Comparison of ENCODE assay signal across 34 cellular contexts in genomic region chr15:77649019-77649418, GRCh38. TPM values are rescaled to one million over a fixed set of nuclear protein-coding genes. Genes with fewer than 3 reads are reported as not detected.
"Had no signal": no experiment of that assay in that cellular context is flagged by ENCODE, and none has a peak within 500 bp of the region (broad histone marks: within the 10 kb centered on the region; RNA-seq: fewer than 3 reads in every experiment).

No MANE protein-coding gene starts in this region.

- H3K9me3 Mint-ChIP-seq: activated CD4-positive, alpha-beta T cell treated with anti-CD3 and anti-CD28 coated beads, Interleukin-2, amount 10 ng/mL, durations not matched to agents 24 days and 14 days; activated naive CD4-positive, alpha-beta T cell treated with anti-CD3 and anti-CD28 coated beads, Interleukin-2, amount 50 U/mL, for 72 hours; activated naive CD8-positive, alpha-beta T cell treated with anti-CD3 and anti-CD28 coated beads, Interleukin-2, amount 10 ng/mL, durations not matched to agents 7 days and 5 days; activated T-helper 2 cell treated with anti-CD3 and anti-CD28 coated beads, Interferon-gamma antibody, Interleukin-2, Interleukin-4, amounts not matched to agents 10 μg/mL and 5 μg/mL and 100 μg/mL, durations not matched to agents 14 hours and 24 hours and 36 hours had no signal

- H3K27ac Mint-ChIP-seq: activated B cell treated with CpG ODN at 0.5 μM for 24 hours; activated CD4-positive, alpha-beta memory T cell treated with anti-CD3 and anti-CD28 coated beads for 36 hours; activated CD4-positive, alpha-beta T cell treated with anti-CD3 and anti-CD28 coated beads for 36 hours; activated CD4-positive, alpha-beta T cell treated with anti-CD3 and anti-CD28 coated beads, Interleukin-2, amount 10 ng/mL, durations not matched to agents 24 days and 14 days; activated CD8-positive, alpha-beta memory T cell treated with anti-CD3 and anti-CD28 coated beads, Interleukin-2, amount 10 ng/mL, durations not matched to agents 7 days and 5 days; activated CD8-positive, alpha-beta T cell treated with anti-CD3 and anti-CD28 coated beads, Interleukin-2, amount 10 ng/mL, durations not matched to agents 7 days and 5 days; activated naive CD4-positive, alpha-beta T cell treated with anti-CD3 and anti-CD28 coated beads, Interleukin-2, amount 10 ng/mL, durations not matched to agents 7 days and 5 days; activated naive CD4-positive, alpha-beta T cell treated with anti-CD3 and anti-CD28 coated beads, Interleukin-2, amount 50 U/mL, for 72 hours; activated naive CD8-positive, alpha-beta T cell treated with anti-CD3 and anti-CD28 coated beads, Interleukin-2, amount 10 ng/mL, durations not matched to agents 7 days and 5 days; activated T-helper 1 cell treated with anti-CD3 and anti-CD28 coated beads, Interleukin-12 subunit alpha, Interleukin-12 subunit beta, Interleukin-2, Interleukin-4 antibody, amounts not matched to agents 30 ng/mL and 10 ng/mL and 1 ng/mL, durations not matched to agents 14 hours and 24 hours and 36 hours; activated T-helper 2 cell treated with anti-CD3 and anti-CD28 coated beads, Interferon-gamma antibody, Interleukin-2, Interleukin-4, amounts not matched to agents 10 μg/mL and 5 μg/mL and 100 μg/mL, durations not matched to agents 14 hours and 24 hours and 36 hours; brain had no signal

- H3K36me3 Mint-ChIP-seq: activated CD4-positive, alpha-beta memory T cell treated with anti-CD3 and anti-CD28 coated beads for 36 hours; activated CD8-positive, alpha-beta memory T cell treated with anti-CD3 and anti-CD28 coated beads, Interleukin-2, amount 10 ng/mL, durations not matched to agents 7 days and 5 days; activated naive CD4-positive, alpha-beta T cell treated with anti-CD3 and anti-CD28 coated beads, Interleukin-2, amount 10 ng/mL, durations not matched to agents 7 days and 5 days; activated naive CD4-positive, alpha-beta T cell treated with anti-CD3 and anti-CD28 coated beads, Interleukin-2, amount 50 U/mL, for 72 hours; activated naive CD8-positive, alpha-beta T cell treated with anti-CD3 and anti-CD28 coated beads, Interleukin-2, amount 10 ng/mL, durations not matched to agents 7 days and 5 days had no signal

- H3K4me3 Mint-ChIP-seq: activated B cell treated with CpG ODN at 0.5 μM for 24 hours; activated CD4-positive, alpha-beta memory T cell treated with anti-CD3 and anti-CD28 coated beads for 36 hours; activated CD4-positive, alpha-beta T cell treated with anti-CD3 and anti-CD28 coated beads for 36 hours; activated CD4-positive, alpha-beta T cell treated with anti-CD3 and anti-CD28 coated beads, Interleukin-2, amount 10 ng/mL, durations not matched to agents 24 days and 14 days; activated CD8-positive, alpha-beta memory T cell treated with anti-CD3 and anti-CD28 coated beads, Interleukin-2, amount 10 ng/mL, durations not matched to agents 7 days and 5 days; activated CD8-positive, alpha-beta T cell treated with anti-CD3 and anti-CD28 coated beads, Interleukin-2, amount 10 ng/mL, durations not matched to agents 7 days and 5 days; activated naive CD4-positive, alpha-beta T cell treated with anti-CD3 and anti-CD28 coated beads, Interleukin-2, amount 10 ng/mL, durations not matched to agents 7 days and 5 days; activated naive CD8-positive, alpha-beta T cell treated with anti-CD3 and anti-CD28 coated beads, Interleukin-2, amount 10 ng/mL, durations not matched to agents 7 days and 5 days; activated T-helper 1 cell treated with anti-CD3 and anti-CD28 coated beads, Interleukin-12 subunit alpha, Interleukin-12 subunit beta, Interleukin-2, Interleukin-4 antibody, amounts not matched to agents 30 ng/mL and 10 ng/mL and 1 ng/mL, durations not matched to agents 14 hours and 24 hours and 36 hours; brain had no signal

- ATAC-seq: activated CD4-positive, alpha-beta T cell treated with anti-CD3 and anti-CD28 coated beads for 36 hours; activated CD8-positive, alpha-beta memory T cell treated with anti-CD3 and anti-CD28 coated beads, Interleukin-2, amount 10 ng/mL, durations not matched to agents 7 days and 5 days; activated CD8-positive, alpha-beta T cell treated with anti-CD3 and anti-CD28 coated beads, Interleukin-2, amount 10 ng/mL, durations not matched to agents 7 days and 5 days; activated naive CD4-positive, alpha-beta T cell treated with anti-CD3 and anti-CD28 coated beads, Interleukin-2, amount 50 U/mL, for 72 hours; foreskin keratinocyte; gastrocnemius medialis had no signal

- FAIRE-seq: endometrium had no signal

- H3K27ac ChIP-seq: ascending aorta, breast epithelium, cardiac muscle cell, colonic mucosa, esophagus muscularis mucosa, foreskin keratinocyte, gastrocnemius medialis had no signal

- DNase-seq: activated B cell treated with CpG ODN at 0.5 μM for 24 hours; activated CD4-positive, alpha-beta memory T cell treated with anti-CD3 and anti-CD28 coated beads for 36 hours; activated CD4-positive, alpha-beta T cell treated with anti-CD3 and anti-CD28 coated beads for 36 hours; activated CD4-positive, alpha-beta T cell treated with anti-CD3 and anti-CD28 coated beads, Interleukin-2, amount 10 ng/mL, durations not matched to agents 24 days and 14 days; activated CD4-positive, CD25-positive, alpha-beta regulatory T cell treated with anti-CD3 and anti-CD28 coated beads, Interleukin-2, amount 50 U/mL, for 72 hours; activated CD8-positive, alpha-beta memory T cell treated with anti-CD3 and anti-CD28 coated beads, Interleukin-2, amount 10 ng/mL, durations not matched to agents 7 days and 5 days; activated CD8-positive, alpha-beta memory T cell treated with anti-CD3 and anti-CD28 coated beads, Interleukin-2, amount 50 U/mL, for 4 hours; activated CD8-positive, alpha-beta T cell treated with anti-CD3 and anti-CD28 coated beads, Interleukin-2, amount 10 ng/mL, durations not matched to agents 7 days and 5 days; activated gamma-delta T cell; activated naive CD4-positive, alpha-beta T cell; activated naive CD4-positive, alpha-beta T cell treated with anti-CD3 and anti-CD28 coated beads, Interleukin-2, amount 10 ng/mL, durations not matched to agents 7 days and 5 days; activated naive CD8-positive, alpha-beta T cell treated with anti-CD3 and anti-CD28 coated beads, Interleukin-2, amount 10 ng/mL, durations not matched to agents 7 days and 5 days; activated T-cell treated with anti-CD3 and anti-CD28 coated beads, Interleukin-2, amount 50 U/mL, for 1 hour; activated T-cell treated with anti-CD3 and anti-CD28 coated beads, Interleukin-2, amount 50 U/mL, for 48 hours; central memory CD4-positive, alpha-beta T cell; cerebellar nuclear complex; colonic mucosa; effector CD8-positive, alpha-beta T cell; foreskin keratinocyte; gastrocnemius medialis; glutamatergic neuron; T-helper 2 cell had no signal

- H3K4me1 Mint-ChIP-seq: activated B cell treated with CpG ODN at 0.5 μM for 24 hours; activated CD4-positive, alpha-beta T cell treated with anti-CD3 and anti-CD28 coated beads for 36 hours; activated CD4-positive, alpha-beta T cell treated with anti-CD3 and anti-CD28 coated beads, Interleukin-2, amount 10 ng/mL, durations not matched to agents 24 days and 14 days; activated CD8-positive, alpha-beta memory T cell treated with anti-CD3 and anti-CD28 coated beads, Interleukin-2, amount 10 ng/mL, durations not matched to agents 7 days and 5 days; activated naive CD4-positive, alpha-beta T cell treated with anti-CD3 and anti-CD28 coated beads, Interleukin-2, amount 10 ng/mL, durations not matched to agents 7 days and 5 days; activated naive CD8-positive, alpha-beta T cell treated with anti-CD3 and anti-CD28 coated beads, Interleukin-2, amount 10 ng/mL, durations not matched to agents 7 days and 5 days had no signal

RNA-seq across cellular contexts. Expression of gene LINGO1, which starts 16.3 kb away (rescaled TPM):
- total RNA-seq: activated B cell treated with CpG ODN at 0.5 μM for 24 hours; activated CD4-positive, alpha-beta memory T cell treated with anti-CD3 and anti-CD28 coated beads for 36 hours; activated CD4-positive, alpha-beta T cell treated with anti-CD3 and anti-CD28 coated beads for 36 hours; activated CD4-positive, alpha-beta T cell treated with anti-CD3 and anti-CD28 coated beads, Interleukin-2, amount 10 ng/mL, durations not matched to agents 24 days and 14 days; activated CD8-positive, alpha-beta memory T cell treated with anti-CD3 and anti-CD28 coated beads for 36 hours; activated CD8-positive, alpha-beta memory T cell treated with anti-CD3 and anti-CD28 coated beads, Interleukin-2, amount 10 ng/mL, durations not matched to agents 7 days and 5 days; activated CD8-positive, alpha-beta T cell treated with anti-CD3 and anti-CD28 coated beads, Interleukin-2, amount 10 ng/mL, durations not matched to agents 7 days and 5 days; activated naive CD4-positive, alpha-beta T cell treated with anti-CD3 and anti-CD28 coated beads, Interleukin-2, amount 50 U/mL, for 72 hours; activated naive CD8-positive, alpha-beta T cell treated with anti-CD3 and anti-CD28 coated beads, Interleukin-2, amount 10 ng/mL, durations not matched to agents 7 days and 5 days; activated T-helper 1 cell treated with anti-CD3 and anti-CD28 coated beads, Interleukin-12 subunit alpha, Interleukin-12 subunit beta, Interleukin-2, Interleukin-4 antibody, amounts not matched to agents 30 ng/mL and 10 ng/mL and 1 ng/mL, durations not matched to agents 14 hours and 24 hours and 36 hours; activated T-helper 2 cell treated with anti-CD3 and anti-CD28 coated beads, Interferon-gamma antibody, Interleukin-2, Interleukin-4, amounts not matched to agents 10 μg/mL and 5 μg/mL and 100 μg/mL, durations not matched to agents 14 hours and 24 hours and 36 hours; epithelial cell of proximal tubule; T-helper 1 cell treated with Interleukin-12 subunit alpha and Interleukin-12 subunit beta and Interleukin-4 antibody, amounts not matched to agents 30 ng/mL and 1 ng/mL, for 36 hours had no signal
